24 cellular contexts compared by ENCODE assay signal in the genomic region with DNA sequence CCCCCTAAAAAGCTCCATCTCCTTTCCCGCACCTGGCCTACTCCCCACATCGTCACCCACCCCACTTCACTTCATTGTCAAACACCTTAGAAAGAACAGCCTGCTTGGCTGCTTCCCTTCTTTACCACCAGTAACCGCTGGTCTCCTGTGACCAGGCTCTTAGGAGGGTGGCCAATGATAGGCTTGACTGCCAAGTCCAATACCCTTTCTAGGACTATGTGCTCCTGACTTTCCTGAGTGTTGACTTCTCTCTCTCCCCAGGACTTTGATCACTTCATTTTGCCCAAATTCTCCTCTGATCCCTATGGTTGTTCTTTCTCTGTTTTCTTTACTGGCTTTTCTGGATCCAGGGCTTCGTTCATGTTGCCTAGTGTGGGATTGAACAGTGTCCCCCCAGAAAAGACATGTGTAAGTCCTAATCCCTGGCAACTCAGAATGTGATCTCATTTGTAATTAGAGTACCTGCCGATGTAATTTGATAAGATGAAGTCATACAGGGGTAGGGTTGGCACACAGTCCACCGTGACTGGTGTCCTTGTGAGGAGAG.
"Had no signal": no experiment of that assay in that cellular context is flagged by ENCODE, and none has a peak within 500 bp of the region (broad histone marks: within the 10 kb centered on the region; RNA-seq: fewer than 3 reads in every experiment).

No MANE protein-coding gene starts in this region.

- H3K9me3 ChIP-seq: colonic mucosa, gastrocnemius medialis, mucosa of descending colon, prostate gland, spleen, testis, upper lobe of left lung had no signal

- DNase-seq: colonic mucosa; effector CD8-positive, alpha-beta T cell; endodermal cell; foreskin fibroblast; gastrocnemius medialis; head of caudate nucleus; mucosa of descending colon; naive B cell; right cardiac atrium; spleen; stimulated activated CD4-positive, alpha-beta T cell treated with anti-CD3 and anti-CD28 coated beads, Interleukin-4, amount 100 ng/mL, for 4 hours; stimulated activated naive CD8-positive, alpha-beta T cell treated with anti-CD3 and anti-CD28 coated beads, Interleukin-15, Interleukin-2, amounts not matched to agents 100 U/mL and 50 U/mL, for 24 hours; substantia nigra; testis; upper lobe of left lung had no signal

- H3K4me3 ChIP-seq: colonic mucosa, gastrocnemius medialis, lung, mucosa of descending colon, neural progenitor cell, prostate gland, skin epidermis, spleen, testis, tibial nerve, upper lobe of left lung had no signal

- H3K27ac ChIP-seq: colonic mucosa, epithelial cell of prostate, gastrocnemius medialis, neural progenitor cell, prostate gland, skin epidermis, spleen, testis, tibial nerve, upper lobe of left lung had no signal

- H3K4me1 ChIP-seq: colonic mucosa, gastrocnemius medialis, neural progenitor cell, prostate gland, spleen, testis, tibial nerve, upper lobe of left lung had no signal

- H3K36me3 ChIP-seq: colonic mucosa, gastrocnemius medialis, neural progenitor cell, prostate gland, spleen, tibial nerve, upper lobe of left lung had no signal

- H3K27me3 ChIP-seq: colonic mucosa, gastrocnemius medialis, neural progenitor cell, spleen, testis, tibial nerve, upper lobe of left lung had no signal

- ATAC-seq: esophagus mucosa; gastrocnemius medialis; mucosa of descending colon; natural killer cell treated with Interleukin-12 subunit alpha and Interleukin-12 subunit beta and Interleukin-15 and Interleukin-18, amount 100 ng/mL, for 72 hours; right cardiac atrium; stimulated activated memory B cell treated with anti-CD40 and anti-IgM and Interleukin-4, amounts not matched to agents 10 μg/mL and 1 μg/mL and 100 μg/mL, for 72 hours; stimulated activated naive CD8-positive, alpha-beta T cell treated with anti-CD3 and anti-CD28 coated beads, Interleukin-15, Interleukin-2, amounts not matched to agents 100 U/mL and 50 U/mL, for 24 hours had no signal
